Comparison of ENCODE assay signal across 8 cellular contexts in the genomic region with DNA sequence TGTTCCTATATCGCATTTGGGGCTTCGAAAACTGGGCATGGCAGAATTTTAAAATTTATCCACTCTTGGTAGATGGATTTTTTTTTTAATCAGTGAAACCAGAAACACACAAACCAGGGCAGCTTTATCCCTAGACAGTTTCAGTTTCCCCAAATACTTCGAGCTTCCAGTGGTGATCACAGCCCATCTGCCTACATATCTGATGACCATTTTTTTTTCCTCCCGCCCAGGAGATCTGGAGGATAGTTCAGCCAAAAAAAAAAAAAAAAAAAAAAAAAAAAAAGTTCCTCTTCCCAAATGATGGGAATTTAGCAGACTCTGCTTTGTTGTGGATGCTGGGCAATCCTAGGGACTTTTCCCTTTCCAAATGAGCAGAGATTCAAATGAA. TPM values are rescaled to one million over a fixed set of nuclear protein-coding genes. Genes with fewer than 3 reads are reported as not detected.
DNase-seq lines count a peak whose midpoint lies in the region; ATAC-seq and TF ChIP-seq lines count a peak whose summit lies in the region.

No MANE protein-coding gene starts in this region.

- H3K9ac ChIP-seq in endodermal cell (ENCODE audit: extremely low read depth, low read length, poor library complexity, severe bottlenecking), result peak overlapping the region; percentile 98

- H3K36me3 Mint-ChIP-seq in endodermal cell (ENCODE audit: low read depth), result peaks cover 9% of the 10 kb centered on the region
- H3K36me3 Mint-ChIP-seq in naive thymus-derived CD8-positive, alpha-beta T cell, result no peaks in the 10 kb centered on the region

- peak overlapping the region; percentile 74 for H3K4me3 Mint-ChIP-seq in endodermal cell
- H3K4me3 Mint-ChIP-seq in naive thymus-derived CD8-positive, alpha-beta T cell, result peak overlapping the region in 6 of 10 donors; percentile 38 to 82 (median 58)

- H3K27ac Mint-ChIP-seq in endodermal cell, result peak overlapping the region; percentile 94
- peak overlapping the region in 1 of 10 donors; percentile 68 for H3K27ac Mint-ChIP-seq in naive thymus-derived CD8-positive, alpha-beta T cell

- H3K9me3 Mint-ChIP-seq in endodermal cell, result no peaks in the 10 kb centered on the region
- H3K9me3 Mint-ChIP-seq in naive thymus-derived CD8-positive, alpha-beta T cell, result peaks cover 0 to 8% (median 0%) of the 10 kb centered on the region in 9 donors

- peaks cover 4% of the 10 kb centered on the region for H3K4me1 ChIP-seq in endodermal cell (ENCODE audit: control insufficient read depth, insufficient read depth, low read length)

- WGBS in endodermal cell (ENCODE audit: insufficient coverage in 1 of 2, insufficient read length in 1 of 2), 2 experiments, result 27 to 75% methylated on average over 1 to 4 of the region's 4 CpGs

- peaks cover 32% of the 10 kb centered on the region for H3K4me1 Mint-ChIP-seq in endodermal cell
- peaks cover 0 to 38% (median 8%) of the 10 kb centered on the region in 4 donors for H3K4me1 Mint-ChIP-seq in naive thymus-derived CD8-positive, alpha-beta T cell

- peaks cover 13% of the 10 kb centered on the region for H3K36me3 ChIP-seq in endodermal cell (ENCODE audit: control insufficient read depth, insufficient read depth, low read length)

- H3K27ac ChIP-seq in endodermal cell (ENCODE audit: low read depth, low read length), result no peak overlapping the region

- no peak for ATAC-seq in naive thymus-derived CD8-positive, alpha-beta T cell
- ATAC-seq in GM18907 (IDR thresholded peaks at IDR 0.05; ENCODE audit: unreplicated experiment) (no peak), HG03097 (IDR thresholded peaks at IDR 0.05; ENCODE audit: low FRiP score, unreplicated experiment) (no peak)

- H3K9me3 ChIP-seq in endodermal cell (ENCODE audit: control insufficient read depth, low read length), result peaks cover 3% of the 10 kb centered on the region

- H3K4me3 ChIP-seq in endodermal cell (ENCODE audit: low read length), result peak overlapping the region; percentile 92

- POLR2A ChIA-PET in naive thymus-derived CD8-positive, alpha-beta T cell (lab: Charles Lee), result no interaction called here

- H3K27me3 Mint-ChIP-seq in endodermal cell (ENCODE audit: insufficient read depth), result peaks cover 38% of the 10 kb centered on the region
- peaks cover 34 to 68% (median 50%) of the 10 kb centered on the region in 5 donors for H3K27me3 Mint-ChIP-seq in naive thymus-derived CD8-positive, alpha-beta T cell

- no peaks in the 10 kb centered on the region for H3K27me3 ChIP-seq in endodermal cell (ENCODE audit: control insufficient read depth, insufficient read depth, low read length, poor library complexity, severe bottlenecking)

- peak; percentile 48 for DNase-seq in AG08396 (ENCODE audit: low spot score)
- DNase-seq in NCI-H2171 treated with DMSO at 0.1 percent for 48 hours (lab: John Stamatoyannopoulos, UW), result peak; percentile 92
- DNase-seq in endodermal cell, result no peak
- no peak for DNase-seq in naive thymus-derived CD8-positive, alpha-beta T cell
- no peak for DNase-seq in NCI-H774 (lab: John Stamatoyannopoulos, UW)
- no peak for DNase-seq in activated CD8-positive, alpha-beta memory T cell treated with anti-CD3 and anti-CD28 coated beads, Interleukin-2, amount 50 U/mL, for 4 hours

- peak; percentile 8 for TF ChIP-seq CTCF in endodermal cell (conservative IDR thresholded peaks at IDR 0.05)

RNA-seq across cellular contexts. Expression of gene TBC1D9, which starts 1.0 kb away (rescaled TPM):
- 10 to 100 TPM; 22.3 to 29.0 TPM for total RNA-seq in endodermal cell
- 12.2 TPM for polyA plus RNA-seq in endodermal cell (2013, experiment 1 of 2)
- 12.9 TPM for polyA plus RNA-seq in endodermal cell (2013, experiment 2 of 2)
- total RNA-seq in naive thymus-derived CD8-positive, alpha-beta T cell, result 1 to 10 TPM; 3.8 to 4.1 TPM
- under 1 TPM in 1 of 3 donors, not detected in 2; 0.12 TPM for polyA plus RNA-seq in naive thymus-derived CD8-positive, alpha-beta T cell

Comparison
In these comparisons a context has a peak if more than half of its experiments do, and no peak if none do; other contexts are left out.
1. DNase-seq: peak in AG08396 (single experiment) and NCI-H2171 treated with DMSO at 0.1 percent for 48 hours (single experiment); none in endodermal cell (single experiment), naive thymus-derived CD8-positive, alpha-beta T cell (0 of 10), NCI-H774 (single experiment) and activated CD8-positive, alpha-beta memory T cell treated with anti-CD3 and anti-CD28 coated beads, Interleukin-2, amount 50 U/mL, for 4 hours (single experiment).
2. RNA of gene TBC1D9, which starts 1.0 kb away (total RNA-seq): 22.3 to 29.0 TPM in endodermal cell; 3.8 to 4.1 TPM in naive thymus-derived CD8-positive, alpha-beta T cell; every median in the first group is over 4 times any median in the second.